In the genomic region with DNA sequence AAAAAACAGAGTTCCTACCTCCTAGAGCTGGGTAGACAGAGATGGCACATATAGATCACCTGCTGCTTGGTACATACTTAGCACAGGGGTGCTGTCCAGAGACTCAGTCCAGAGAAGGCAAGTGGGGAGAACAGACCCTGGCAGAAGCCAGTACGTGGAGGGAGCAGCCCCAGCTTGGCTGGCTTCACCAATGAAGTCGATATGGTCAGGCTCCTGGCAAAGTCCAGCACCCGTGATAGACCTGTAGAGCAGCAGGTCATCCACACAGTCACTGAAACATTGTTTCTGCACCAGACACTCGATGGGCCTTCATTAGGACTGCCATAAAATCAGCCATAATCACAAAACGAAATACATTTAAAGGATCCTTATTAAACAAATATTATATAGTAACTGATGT, we compare ENCODE assay signal across 32 cellular contexts.
"Had no signal": no experiment of that assay in that cellular context is flagged by ENCODE, and none has a peak within 500 bp of the region (broad histone marks: within the 10 kb centered on the region; RNA-seq: fewer than 3 reads in every experiment).

No MANE protein-coding gene starts in this region.

- DNase-seq: activated B cell treated with CpG ODN at 0.5 μM for 24 hours; activated CD4-positive, alpha-beta T cell treated with anti-CD3 and anti-CD28 coated beads for 48 hours; activated CD4-positive, alpha-beta T cell treated with anti-CD3 and anti-CD28 coated beads, Interleukin-2, amount 50 U/mL, for 1 hour; activated CD4-positive, alpha-beta T cell treated with anti-CD3 and anti-CD28 coated beads, Interleukin-2, amount 50 U/mL, for 48 hours; activated CD8-positive, alpha-beta memory T cell treated with anti-CD3 and anti-CD28 coated beads for 24 hours; activated CD8-positive, alpha-beta T cell treated with anti-CD3 and anti-CD28 coated beads for 36 hours; activated effector memory CD4-positive, alpha-beta T cell treated with Interleukin-2 at 50 U/mL for 16 hours; activated gamma-delta T cell treated with Interleukin-2 at 50 U/mL for 16 hours; activated naive CD4-positive, alpha-beta T cell treated with anti-CD3 and anti-CD28 coated beads, Interleukin-2, amount 50 U/mL, for 16 hours; activated naive CD4-positive, alpha-beta T cell treated with Interleukin-2 at 50 U/mL for 16 hours; activated T-cell treated with anti-CD3 and anti-CD28 coated beads, Interleukin-2, amount 50 U/mL, for 4 hours; amniotic stem cell; aorta; body of pancreas; central memory CD4-positive, alpha-beta T cell; cerebellar nuclear complex; colonic mucosa; dorsolateral prefrontal cortex; effector memory CD4-positive, alpha-beta T cell; endodermal cell; foreskin fibroblast; head of caudate nucleus; T-helper 17 cell; T1000; WERI-Rb-1 had no signal

- H3K9me3 ChIP-seq: body of pancreas, colonic mucosa had no signal

- H3K4me1 ChIP-seq: colonic mucosa had no signal

- H3K4me1 Mint-ChIP-seq: activated T-helper 17 cell treated with anti-CD3 and anti-CD28 coated beads, Interleukin-2, amount 50 U/mL, for 72 hours; T-helper 17 cell had no signal

- H3K27me3 Mint-ChIP-seq: activated B cell treated with CpG ODN at 0.5 μM for 24 hours; activated CD8-positive, alpha-beta T cell treated with anti-CD3 and anti-CD28 coated beads for 36 hours; activated naive CD8-positive, alpha-beta T cell; dendritic cell treated with granulocyte-macrophage colony-stimulating factor and Interleukin-4, amounts not matched to agents 40 ng/mL and 50 ng/mL, for 4 days; T-helper 17 cell had no signal

- H3K27ac Mint-ChIP-seq: activated B cell treated with CpG ODN at 0.5 μM for 24 hours; activated CD8-positive, alpha-beta T cell treated with anti-CD3 and anti-CD28 coated beads for 36 hours; activated naive CD8-positive, alpha-beta T cell; dendritic cell treated with granulocyte-macrophage colony-stimulating factor and Interleukin-4, amounts not matched to agents 40 ng/mL and 50 ng/mL, for 4 days; endodermal cell; T-helper 17 cell; T-helper 2 cell treated with Interferon-gamma antibody and Interleukin-4, amounts not matched to agents 5 μg/mL and 100 μg/mL, for 36 hours had no signal

- H3K27ac ChIP-seq: body of pancreas, cardiac muscle cell, colonic mucosa, WERI-Rb-1 had no signal

- H3K9me3 Mint-ChIP-seq: activated CD8-positive, alpha-beta T cell treated with anti-CD3 and anti-CD28 coated beads for 36 hours; activated T-helper 17 cell treated with anti-CD3 and anti-CD28 coated beads, Interleukin-2, amount 50 U/mL, for 72 hours; dendritic cell treated with granulocyte-macrophage colony-stimulating factor and Interleukin-4, amounts not matched to agents 40 ng/mL and 50 ng/mL, for 4 days; endodermal cell; T-helper 2 cell treated with Interferon-gamma antibody and Interleukin-4, amounts not matched to agents 5 μg/mL and 100 μg/mL, for 36 hours had no signal

- ATAC-seq: activated CD4-positive, CD25-positive, alpha-beta regulatory T cell treated with anti-CD3 and anti-CD28 coated beads, Interleukin-2, amount 50 U/mL, for 24 hours; activated CD8-positive, alpha-beta T cell treated with anti-CD3 and anti-CD28 coated beads for 36 hours; activated T-cell treated with anti-CD3 and anti-CD28 coated beads, Interleukin-2, amount 50 U/mL, for 4 hours; activated T-helper 17 cell treated with anti-CD3 and anti-CD28 coated beads, Interleukin-2, amount 50 U/mL, for 72 hours; body of pancreas; esophagus mucosa; T-helper 17 cell had no signal

- H3K27me3 ChIP-seq: body of pancreas, cardiac muscle cell, colonic mucosa, dorsolateral prefrontal cortex had no signal

- H3K4me3 Mint-ChIP-seq: activated B cell treated with CpG ODN at 0.5 μM for 24 hours; activated CD8-positive, alpha-beta T cell treated with anti-CD3 and anti-CD28 coated beads for 36 hours; activated naive CD8-positive, alpha-beta T cell; activated T-cell treated with anti-CD3 and anti-CD28 coated beads, Interleukin-2, amount 50 U/mL, for 4 hours; activated T-helper 17 cell treated with anti-CD3 and anti-CD28 coated beads, Interleukin-2, amount 50 U/mL, for 72 hours; dendritic cell treated with granulocyte-macrophage colony-stimulating factor and Interleukin-4, amounts not matched to agents 40 ng/mL and 50 ng/mL, for 4 days; endodermal cell; T-helper 17 cell; T-helper 2 cell treated with Interferon-gamma antibody and Interleukin-4, amounts not matched to agents 5 μg/mL and 100 μg/mL, for 36 hours had no signal
